ENCODE assay signal across 22 cellular contexts in the genomic region with DNA sequence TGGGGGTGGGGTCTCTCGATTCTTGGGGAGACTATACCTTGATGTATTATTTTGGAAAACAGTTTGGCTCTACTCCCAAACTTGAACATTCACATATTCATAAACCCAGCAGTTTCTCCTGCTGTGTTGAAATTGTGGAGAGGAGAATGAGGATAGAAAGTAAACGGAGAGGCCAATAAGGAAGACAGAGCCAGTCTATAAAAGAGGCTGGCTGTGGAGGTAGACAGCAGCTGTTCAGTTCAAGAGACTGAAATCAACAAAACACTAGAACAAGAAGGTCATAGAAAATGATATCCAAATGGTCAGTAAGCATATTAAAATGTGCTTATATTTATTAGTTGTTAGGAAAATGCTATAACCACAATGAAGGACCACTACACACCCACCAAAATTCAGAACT. TPM values are rescaled to one million over a fixed set of nuclear protein-coding genes. Genes with fewer than 3 reads are reported as not detected.
DNase-seq lines count a peak whose midpoint lies in the region; ATAC-seq and TF ChIP-seq lines count a peak whose summit lies in the region.
"Had no signal": no experiment of that assay in that cellular context is flagged by ENCODE, and none has a peak within 500 bp of the region (broad histone marks: within the 10 kb centered on the region; RNA-seq: fewer than 3 reads in every experiment).

No MANE protein-coding gene starts in this region.

- DNase-seq in NCI-H2029 treated with DMSO at 0.1 percent for 48 hours (lab: John Stamatoyannopoulos, UW) (peak; percentile 34), NCI-H2029 (lab: John Stamatoyannopoulos, UW) (no peak), right atrium auricular region (ENCODE audit: low spot score) (peak; percentile 5), Right ventricle myocardium superior (no peak), left colon (no peak), transverse colon (no peak)
- DNase-seq: ACHN; BE2C; C1 segment of cervical spinal cord; CD4-positive, CD25-positive, alpha-beta regulatory T cell; CD8-positive, alpha-beta memory T cell; COR-L47; DMS 273 treated with DMSO at 0.1 percent for 48 hours; DND-41; EL; H9 had no signal

- H3K4me3 ChIP-seq in right atrium auricular region (no peak overlapping the region), transverse colon (no peak overlapping the region)
- H3K4me3 ChIP-seq: GM12878 had no signal

- TF ChIP-seq CTCF in right atrium auricular region (IDR thresholded peaks at IDR 0.05) (no peak), transverse colon (IDR thresholded peaks at IDR 0.05) (no peak)

- intact Hi-C loops in Right ventricle myocardium superior (cut with DNase I): loop anchor here (10.0 kb wide), 1 partner anchor 49 kb away; a partner anchor contains a TSS
- intact Hi-C loops in left colon (cut with DNase I, micrococcal nuclease): loop anchor here in 1 of 2 donors (10.0 kb wide), 1 partner anchor 149 kb away; no protein-coding TSS in a partner anchor
- intact Hi-C loops in transverse colon (cut with DNase I; ENCODE audit: low total_unique reads): no loop called here

- WGBS in transverse colon (ENCODE audit: low coverage in 1 of 2), 2 donors: 39 to 42% methylated on average over 2 of the region's 2 CpGs

- no peaks in the 10 kb centered on the region for H3K4me1 ChIP-seq in right atrium auricular region
- peaks cover 3 to 54% (median 35%) of the 10 kb centered on the region in 4 donors for H3K4me1 ChIP-seq in transverse colon

- H3K27me3 ChIP-seq in right atrium auricular region (no peaks in the 10 kb centered on the region), transverse colon (no peaks in the 10 kb centered on the region)
- H3K27me3 ChIP-seq: BE2C had no signal

- in situ Hi-C loops in transverse colon (cut with MboI; ENCODE audit: low pct_ligation_motif_present in 1 of 4, low pct_unique_long_range_greater_than_20kb in 1 of 4, low sequenced_read_pairs in 3 of 4): no loop called here

- no peaks in the 10 kb centered on the region for H3K9me3 ChIP-seq in right atrium auricular region
- H3K9me3 ChIP-seq in transverse colon: no peaks in the 10 kb centered on the region
- H3K9me3 ChIP-seq: BE2C had no signal

- no peak for ATAC-seq in Right ventricle myocardium superior (ENCODE audit: poor library complexity)
- peak; percentile 44 for ATAC-seq in left colon
- no peak for ATAC-seq in GM19395 (IDR thresholded peaks at IDR 0.05; ENCODE audit: unreplicated experiment)
- no peak for ATAC-seq in SK-N-SH treated with all-trans-retinoic acid at 6 μM for 48 hours
- ATAC-seq: GM12878 had no signal

- no peak for TF ChIP-seq POLR2A in transverse colon (IDR thresholded peaks at IDR 0.05)

- H3K27ac ChIP-seq in right atrium auricular region: no peak overlapping the region
- H3K27ac ChIP-seq in transverse colon: peak overlapping the region; percentile 66 to 90 (median 88)

- H3K36me3 ChIP-seq in right atrium auricular region: no peaks in the 10 kb centered on the region
- H3K36me3 ChIP-seq in transverse colon: no peaks in the 10 kb centered on the region
- H3K36me3 ChIP-seq: BE2C had no signal

- no peak for TF ChIP-seq EP300 in transverse colon (IDR thresholded peaks at IDR 0.05; ENCODE audit: low read depth)

TF ChIP-seq in SK-N-SH treated with all-trans-retinoic acid at 6 μM for 48 hours, 23 proteins besides CTCF, POLR2A, EP300 and RAD21:
- TF ChIP-seq ZNF8 (CRISPR knock-in tag; IDR thresholded peaks at IDR 0.05) (no peak), ZC3H10 (CRISPR knock-in tag; IDR thresholded peaks at IDR 0.05) (no peak), OSR1 (CRISPR knock-in tag; IDR thresholded peaks at IDR 0.05) (no peak), TOX (CRISPR knock-in tag; IDR thresholded peaks at IDR 0.05; ENCODE audit: borderline replicate concordance) (no peak), PPARA (CRISPR knock-in tag; IDR thresholded peaks at IDR 0.05; ENCODE audit: borderline replicate concordance) (no peak), TCF4 (CRISPR knock-in tag; IDR thresholded peaks at IDR 0.05; ENCODE audit: borderline replicate concordance) (no peak), ISL1 (CRISPR knock-in tag; IDR thresholded peaks at IDR 0.05) (no peak), ESRRG (CRISPR knock-in tag; IDR thresholded peaks at IDR 0.05) (no peak), ZNF565 (CRISPR knock-in tag; conservative IDR thresholded peaks at IDR 0.05; ENCODE audit: low read depth) (no peak), CSDC2 (CRISPR knock-in tag; IDR thresholded peaks at IDR 0.05) (no peak), ZNF70 (CRISPR knock-in tag; IDR thresholded peaks at IDR 0.05) (no peak), GLIS3 (CRISPR knock-in tag; IDR thresholded peaks at IDR 0.05) (no peak), SNAI2 (CRISPR knock-in tag; IDR thresholded peaks at IDR 0.05) (no peak), ARNTL (CRISPR knock-in tag; IDR thresholded peaks at IDR 0.05; ENCODE audit: borderline replicate concordance, low read depth) (no peak)
- TF ChIP-seq, protein P1, sequence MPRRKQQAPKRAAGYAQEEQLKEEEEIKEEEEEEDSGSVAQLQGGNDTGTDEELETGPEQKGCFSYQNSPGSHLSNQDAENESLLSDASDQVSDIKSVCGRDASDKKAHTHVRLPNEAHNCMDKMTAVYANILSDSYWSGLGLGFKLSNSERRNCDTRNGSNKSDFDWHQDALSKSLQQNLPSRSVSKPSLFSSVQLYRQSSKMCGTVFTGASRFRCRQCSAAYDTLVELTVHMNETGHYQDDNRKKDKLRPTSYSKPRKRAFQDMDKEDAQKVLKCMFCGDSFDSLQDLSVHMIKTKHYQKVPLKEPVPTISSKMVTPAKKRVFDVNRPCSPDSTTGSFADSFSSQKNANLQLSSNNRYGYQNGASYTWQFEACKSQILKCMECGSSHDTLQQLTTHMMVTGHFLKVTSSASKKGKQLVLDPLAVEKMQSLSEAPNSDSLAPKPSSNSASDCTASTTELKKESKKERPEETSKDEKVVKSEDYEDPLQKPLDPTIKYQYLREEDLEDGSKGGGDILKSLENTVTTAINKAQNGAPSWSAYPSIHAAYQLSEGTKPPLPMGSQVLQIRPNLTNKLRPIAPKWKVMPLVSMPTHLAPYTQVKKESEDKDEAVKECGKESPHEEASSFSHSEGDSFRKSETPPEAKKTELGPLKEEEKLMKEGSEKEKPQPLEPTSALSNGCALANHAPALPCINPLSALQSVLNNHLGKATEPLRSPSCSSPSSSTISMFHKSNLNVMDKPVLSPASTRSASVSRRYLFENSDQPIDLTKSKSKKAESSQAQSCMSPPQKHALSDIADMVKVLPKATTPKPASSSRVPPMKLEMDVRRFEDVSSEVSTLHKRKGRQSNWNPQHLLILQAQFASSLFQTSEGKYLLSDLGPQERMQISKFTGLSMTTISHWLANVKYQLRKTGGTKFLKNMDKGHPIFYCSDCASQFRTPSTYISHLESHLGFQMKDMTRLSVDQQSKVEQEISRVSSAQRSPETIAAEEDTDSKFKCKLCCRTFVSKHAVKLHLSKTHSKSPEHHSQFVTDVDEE (CRISPR knock-in tag; IDR thresholded peaks at IDR 0.05): no peak
- TF ChIP-seq, protein P2, sequence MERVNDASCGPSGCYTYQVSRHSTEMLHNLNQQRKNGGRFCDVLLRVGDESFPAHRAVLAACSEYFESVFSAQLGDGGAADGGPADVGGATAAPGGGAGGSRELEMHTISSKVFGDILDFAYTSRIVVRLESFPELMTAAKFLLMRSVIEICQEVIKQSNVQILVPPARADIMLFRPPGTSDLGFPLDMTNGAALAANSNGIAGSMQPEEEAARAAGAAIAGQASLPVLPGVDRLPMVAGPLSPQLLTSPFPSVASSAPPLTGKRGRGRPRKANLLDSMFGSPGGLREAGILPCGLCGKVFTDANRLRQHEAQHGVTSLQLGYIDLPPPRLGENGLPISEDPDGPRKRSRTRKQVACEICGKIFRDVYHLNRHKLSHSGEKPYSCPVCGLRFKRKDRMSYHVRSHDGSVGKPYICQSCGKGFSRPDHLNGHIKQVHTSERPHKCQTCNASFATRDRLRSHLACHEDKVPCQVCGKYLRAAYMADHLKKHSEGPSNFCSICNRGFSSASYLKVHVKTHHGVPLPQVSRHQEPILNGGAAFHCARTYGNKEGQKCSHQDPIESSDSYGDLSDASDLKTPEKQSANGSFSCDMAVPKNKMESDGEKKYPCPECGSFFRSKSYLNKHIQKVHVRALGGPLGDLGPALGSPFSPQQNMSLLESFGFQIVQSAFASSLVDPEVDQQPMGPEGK (CRISPR knock-in tag; IDR thresholded peaks at IDR 0.05; ENCODE audit: borderline replicate concordance): no peak

RNA-seq across cellular contexts. Expression of a gene that starts 1.9 kb away (rescaled TPM):
- total RNA-seq in right atrium auricular region (not detected), Right ventricle myocardium superior (0.13 TPM), left colon (100 to 1,000 TPM; 169 to 204 TPM), transverse colon (100 to 1,000 TPM; 154 to 251 (median 183) TPM)
- total RNA-seq: CD4-positive, CD25-positive, alpha-beta regulatory T cell; CD8-positive, alpha-beta memory T cell; G401; H1; H9; HT-29 had no signal

RNA-seq across cellular contexts. Expression of a gene that starts 46.9 kb away (rescaled TPM):
- total RNA-seq in right atrium auricular region (1 to 10 TPM; 6.3 to 8.1 TPM), Right ventricle myocardium superior (4.9 TPM), left colon (1 to 10 TPM in 1 of 2 donors, under 1 TPM in 1; 0.58 to 1.7 TPM), transverse colon (1 to 10 TPM; 1.9 to 6.4 (median 3.0) TPM)
- total RNA-seq: HT-29 had no signal

RNA-seq across cellular contexts. Expression of a gene that starts 52.9 kb away (rescaled TPM):
- total RNA-seq in right atrium auricular region (10 to 100 TPM in 1 of 2 donors, 1 to 10 TPM in 1; 2.7 to 27.7 TPM), Right ventricle myocardium superior (20.7 TPM), left colon (1 to 10 TPM; 1.7 to 3.3 TPM), transverse colon (1 to 10 TPM in 2 of 4 donors, not detected in 2; 3.3 to 3.7 TPM)

Comparison
In these comparisons a context has a peak if more than half of its experiments do, and no peak if none do; other contexts are left out.
1. DNase-seq: peak in NCI-H2029 treated with DMSO at 0.1 percent for 48 hours (single experiment) and right atrium auricular region (single experiment); none in NCI-H2029 (single experiment), Right ventricle myocardium superior (single experiment), left colon (0 of 2) and transverse colon (single experiment).
2. H3K27ac ChIP-seq: peak in transverse colon (4 of 4); none in right atrium auricular region (0 of 2).
3. RNA of a gene that starts 1.9 kb away (total RNA-seq): 169 to 204 TPM in left colon and 154 to 251 TPM in transverse colon; 0.13 TPM in Right ventricle myocardium superior (single experiment) and not detected in right atrium auricular region; every median in the first group is over 100 times any median in the second.